14 cellular contexts compared by ENCODE assay signal in genomic region chr15:58528197-58528870, GRCh38.
A peak's percentile ranks its signal among the peaks of the same experiment; 100 is the strongest.
DNase-seq lines count a peak whose midpoint lies in the region; ATAC-seq and TF ChIP-seq lines count a peak whose summit lies in the region.
"Had no signal": no experiment of that assay in that cellular context is flagged by ENCODE, and none has a peak within 500 bp of the region (broad histone marks: within the 10 kb centered on the region; RNA-seq: fewer than 3 reads in every experiment).

No MANE protein-coding gene starts in this region.

- peak; percentile 85 for DNase-seq in AG20443 (ENCODE audit: low spot score)
- peak; percentile 51 for DNase-seq in RWPE2 (ENCODE audit: low spot score)
- DNase-seq in heart left ventricle = peak in 1 of 5 donors; percentile 52
- no peak for DNase-seq in HEK293T (ENCODE audit: extremely low spot score)
- DNase-seq in KG1 (lab: John Stamatoyannopoulos, UW) = no peak
- DNase-seq in BE2C = no peak
- DNase-seq: hippocampal formation; natural killer cell; stimulated activated naive CD4-positive, alpha-beta T cell had no signal

- WGBS in heart left ventricle, 4 donors = 56 to 65% (median 60%) methylated on average over 12 of the region's 12 CpGs

- TF ChIP-seq CTCF in RWPE2 (IDR thresholded peaks at IDR 0.05; ENCODE audit: poor library complexity, severe bottlenecking) = no peak
- no peak for TF ChIP-seq CTCF in heart left ventricle (IDR thresholded peaks at IDR 0.05)
- TF ChIP-seq CTCF in nephron (IDR thresholded peaks at IDR 0.05; ENCODE audit: unreplicated experiment in 3 of 3) = no peak
- TF ChIP-seq CTCF in BE2C (IDR thresholded peaks at IDR 0.05; ENCODE audit: low read depth, low read length) = no peak

- H3K36me3 ChIP-seq in RWPE2 (ENCODE audit: low read depth) (no peaks in the 10 kb centered on the region), heart left ventricle (no peaks in the 10 kb centered on the region), BE2C (no peaks in the 10 kb centered on the region)
- H3K36me3 ChIP-seq: BLaER1, HAP-1 had no signal

- POLR2A ChIA-PET in HEK293T (lab: Yijun Ruan, JAX) = no interaction called here

- peak overlapping the region; percentile 87 to 96 (median 92) for H3K27ac Mint-ChIP-seq in nephron
- H3K27ac Mint-ChIP-seq: natural killer cell had no signal

- intact Hi-C loops in heart left ventricle (cut with DNase I) = loop anchor here in 3 of 10 donors (10.0 kb wide), 3 partner anchors 94 to 264 kb away; partner anchors contain the start of gene LIPC (in 1 of the 3)

- H3K4me1 ChIP-seq in RWPE2 (ENCODE audit: insufficient read depth, poor library complexity, severe bottlenecking) (no peaks in the 10 kb centered on the region), heart left ventricle (peaks cover 0 to 50% (median 21%) of the 10 kb centered on the region in 12 donors), BE2C (0 out of 2 replicates have a peak, but pooled peaks cover 6% of the 10 kb centered on the region)
- H3K4me1 ChIP-seq: HAP-1 had no signal

- no peak overlapping the region for H3K4me3 Mint-ChIP-seq in nephron
- H3K4me3 Mint-ChIP-seq: natural killer cell had no signal

- H3K36me3 Mint-ChIP-seq in nephron (ENCODE audit: low read depth) = no peaks in the 10 kb centered on the region
- H3K36me3 Mint-ChIP-seq: natural killer cell had no signal

- ATAC-seq in RWPE2 (ENCODE audit: low read depth) = no peak
- ATAC-seq in heart left ventricle = peak; percentile 45 to 83 (median 58)
- no peak for ATAC-seq in HG03135 (IDR thresholded peaks at IDR 0.05; ENCODE audit: unreplicated experiment)
- ATAC-seq: activated CD4-positive, CD25-positive, alpha-beta regulatory T cell treated with anti-CD3 and anti-CD28 coated beads, Interleukin-2, amount 50 U/mL, for 24 hours; natural killer cell had no signal

- peaks cover 4% of the 10 kb centered on the region for H3K27me3 Mint-ChIP-seq in nephron (ENCODE audit: low read depth)

- H3K27me3 ChIP-seq in RWPE2 (ENCODE audit: insufficient read depth, poor library complexity, severe bottlenecking) (no peaks in the 10 kb centered on the region), heart left ventricle (no peaks in the 10 kb centered on the region), BE2C (no peaks in the 10 kb centered on the region)
- H3K27me3 ChIP-seq: BLaER1 had no signal

- H3K27ac ChIP-seq in RWPE2 (ENCODE audit: poor library complexity, severe bottlenecking) = no peak overlapping the region
- peak overlapping the region in 11 of 12 donors; percentile 9 to 83 (median 57) for H3K27ac ChIP-seq in heart left ventricle
- H3K27ac ChIP-seq: BLaER1 had no signal

- TF ChIP-seq POLR2A in heart left ventricle (IDR thresholded peaks at IDR 0.05) = no peak

- H3K9me3 ChIP-seq in RWPE2 (ENCODE audit: severe bottlenecking) (no peaks in the 10 kb centered on the region), heart left ventricle (no peaks in the 10 kb centered on the region), BE2C (no peaks in the 10 kb centered on the region)
- H3K9me3 ChIP-seq: BLaER1, HAP-1 had no signal

- CTCF ChIA-PET in HEK293T (lab: Yijun Ruan, JAX) = interaction anchor here (1.0 kb wide), 1 partner anchor 21 kb away, joined by 3 read pairs; no protein-coding TSS in a partner anchor

- peaks cover 16% of the 10 kb centered on the region for H3K4me1 Mint-ChIP-seq in nephron

- no peak overlapping the region for H3K4me3 ChIP-seq in RWPE2 (ENCODE audit: severe bottlenecking)
- no peak overlapping the region for H3K4me3 ChIP-seq in heart left ventricle
- no peak overlapping the region for H3K4me3 ChIP-seq in BE2C (ENCODE audit: low read depth, low read length)
- H3K4me3 ChIP-seq: BLaER1, HAP-1 had no signal

- H3K9me3 Mint-ChIP-seq in nephron = peaks cover 2% of the 10 kb centered on the region
- H3K9me3 Mint-ChIP-seq: natural killer cell had no signal

TF ChIP-seq in HEK293T, 16 proteins besides CTCF, POLR2A, EP300 and RAD21:
- no peak for TF ChIP-seq BHLHE40 (IDR thresholded peaks at IDR 0.05; ENCODE audit: borderline replicate concordance)
- TF ChIP-seq FOXA1 (IDR thresholded peaks at IDR 0.05) = no peak
- no peak for TF ChIP-seq SUZ12 (IDR thresholded peaks at IDR 0.05)
- TF ChIP-seq NFRKB (IDR thresholded peaks at IDR 0.05) = no peak
- TF ChIP-seq ARNT (IDR thresholded peaks at IDR 0.05) = no peak
- TF ChIP-seq FOXM1 (IDR thresholded peaks at IDR 0.05; ENCODE audit: borderline replicate concordance) = no peak
- TF ChIP-seq L3MBTL2 (conservative IDR thresholded peaks at IDR 0.05) = no peak
- no peak for TF ChIP-seq ELF4 (IDR thresholded peaks at IDR 0.05)
- no peak for TF ChIP-seq SP1 (IDR thresholded peaks at IDR 0.05)
- TF ChIP-seq TARDBP (IDR thresholded peaks at IDR 0.05) = no peak
- TF ChIP-seq PKNOX1 (IDR thresholded peaks at IDR 0.05) = no peak
- TF ChIP-seq CTBP1 (IDR thresholded peaks at IDR 0.05; ENCODE audit: borderline replicate concordance) = no peak
- no peak for TF ChIP-seq LEF1 (IDR thresholded peaks at IDR 0.05; ENCODE audit: borderline replicate concordance)
- TF ChIP-seq HDGF (IDR thresholded peaks at IDR 0.05; ENCODE audit: borderline replicate concordance) = no peak
- no peak for TF ChIP-seq ZNF384 (IDR thresholded peaks at IDR 0.05)
- TF ChIP-seq FOXK2 (IDR thresholded peaks at IDR 0.05) = no peak

Comparison
In these comparisons a context has a peak if more than half of its experiments do, and no peak if none do; other contexts are left out.
1. DNase-seq: peak in AG20443 (single experiment) and RWPE2 (single experiment); none in HEK293T (single experiment), KG1 (single experiment) and BE2C (single experiment).
2. ATAC-seq: peak in heart left ventricle (4 of 4); none in RWPE2 (single experiment) and HG03135 (single experiment).